Comparison of ENCODE assay signal across 20 cellular contexts in the genomic region with DNA sequence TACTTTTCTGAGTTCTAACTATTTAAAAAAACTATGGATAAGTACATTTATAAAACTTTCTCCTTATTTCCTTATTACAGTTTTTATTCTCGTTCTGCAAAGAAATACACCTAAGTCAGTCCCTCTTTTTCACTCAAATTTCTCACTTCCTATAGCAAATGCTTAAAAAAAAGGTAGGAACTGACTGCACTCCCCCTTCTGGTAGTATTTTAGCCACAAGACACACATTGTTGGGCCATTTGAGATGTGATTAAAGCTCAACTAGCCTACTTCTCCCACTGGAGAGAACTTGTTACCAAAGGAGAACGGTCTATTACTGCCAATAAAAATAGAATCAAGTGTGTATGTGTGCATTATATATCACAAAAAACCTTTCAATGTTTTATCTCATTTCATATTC.
A peak's percentile ranks its signal among the peaks of the same experiment; 100 is the strongest.
DNase-seq lines count a peak whose midpoint lies in the region; ATAC-seq, FAIRE-seq and TF ChIP-seq lines count a peak whose summit lies in the region.
"Had no signal": no experiment of that assay in that cellular context is flagged by ENCODE, and none has a peak within 500 bp of the region (broad histone marks: within the 10 kb centered on the region; RNA-seq: fewer than 3 reads in every experiment).

No MANE protein-coding gene starts in this region.

- H3K9me3 ChIP-seq in astrocyte (ENCODE audit: insufficient read depth, low read depth, low read length), result peaks cover 4% of the 10 kb centered on the region
- H3K9me3 ChIP-seq in gastroesophageal sphincter, result peaks cover 0 to 7% (median 0%) of the 10 kb centered on the region in 3 donors
- H3K9me3 ChIP-seq: upper lobe of right lung had no signal

- no peak overlapping the region for H3K9ac ChIP-seq in astrocyte (ENCODE audit: low read length)

- H2AFZ ChIP-seq in astrocyte (ENCODE audit: low read depth, low read length), result no peak overlapping the region

- peaks cover 25% of the 10 kb centered on the region for H3K4me1 Mint-ChIP-seq in astrocyte (ENCODE audit: low read depth, unreplicated experiment)
- no peaks in the 10 kb centered on the region for H3K4me1 Mint-ChIP-seq in neural crest cell
- no peaks in the 10 kb centered on the region for H3K4me1 Mint-ChIP-seq in stimulated activated naive B cell treated with anti-CD40 and anti-IgM and Interleukin-4, amounts not matched to agents 10 μg/mL and 1 μg/mL and 100 μg/mL, for 72 hours
- H3K4me1 Mint-ChIP-seq: T-cell had no signal

- H3K36me3 ChIP-seq in GM06990 (ENCODE audit: control insufficient read depth, insufficient read depth, low read length) (no peaks in the 10 kb centered on the region), astrocyte (ENCODE audit: insufficient read depth, low read length) (no peaks in the 10 kb centered on the region), gastroesophageal sphincter (no peaks in the 10 kb centered on the region)
- H3K36me3 ChIP-seq: upper lobe of right lung had no signal

- H3K27ac ChIP-seq in astrocyte (ENCODE audit: low read depth, low read length), result no peak overlapping the region
- H3K27ac ChIP-seq in gastroesophageal sphincter, result no peak overlapping the region
- H3K27ac ChIP-seq: HL-60, upper lobe of right lung had no signal

- H3K9me3 Mint-ChIP-seq in astrocyte (ENCODE audit: unreplicated experiment) (peaks cover 10% of the 10 kb centered on the region), neural crest cell (peaks cover 12% of the 10 kb centered on the region)
- peaks cover 4 to 10% of the 10 kb centered on the region in 2 donors for H3K9me3 Mint-ChIP-seq in stimulated activated naive B cell treated with anti-CD40 and anti-IgM and Interleukin-4, amounts not matched to agents 10 μg/mL and 1 μg/mL and 100 μg/mL, for 72 hours

- ATAC-seq in gastroesophageal sphincter (no peak), GM21390 (IDR thresholded peaks at IDR 0.05; ENCODE audit: unreplicated experiment) (no peak)
- ATAC-seq in stimulated activated naive B cell treated with anti-CD40 and anti-IgM and Interleukin-4, amounts not matched to agents 10 μg/mL and 1 μg/mL and 100 μg/mL, for 72 hours (replicated peaks), result no peak
- ATAC-seq: T-cell, upper lobe of right lung had no signal

- no peaks in the 10 kb centered on the region for H3K79me2 ChIP-seq in astrocyte (ENCODE audit: insufficient read depth, low read length)

- no peak overlapping the region for H3K4me2 ChIP-seq in astrocyte (ENCODE audit: low read length)

- TF ChIP-seq CTCF in GM06990 (IDR thresholded peaks at IDR 0.05; ENCODE audit: insufficient read depth, low read length, poor library complexity, severe bottlenecking), result peak; percentile 11
- TF ChIP-seq CTCF in NB4 (IDR thresholded peaks at IDR 0.05; ENCODE audit: low read depth, low read length), result no peak
- peak; percentile 6 for TF ChIP-seq CTCF in astrocyte (IDR thresholded peaks at IDR 0.05; ENCODE audit: insufficient read depth, low read depth, low read length)
- TF ChIP-seq CTCF in neural crest cell (conservative IDR thresholded peaks at IDR 0.05), result peak; percentile 37
- TF ChIP-seq CTCF in gastroesophageal sphincter (IDR thresholded peaks at IDR 0.05), result no peak

- H3K27ac Mint-ChIP-seq in astrocyte (ENCODE audit: unreplicated experiment), result no peak overlapping the region
- H3K27ac Mint-ChIP-seq in neural crest cell (ENCODE audit: unreplicated experiment), result no peak overlapping the region
- no peak overlapping the region for H3K27ac Mint-ChIP-seq in stimulated activated naive B cell treated with anti-CD40 and anti-IgM and Interleukin-4, amounts not matched to agents 10 μg/mL and 1 μg/mL and 100 μg/mL, for 72 hours
- H3K27ac Mint-ChIP-seq: T-cell had no signal

- DNase-seq in GM06990 (ENCODE audit: extremely low read depth, insufficient read length) (no peak), NB4 (ENCODE audit: low read depth) (peak; percentile 4), astrocyte (ENCODE audit: low read depth) (no peak), neural crest cell (ENCODE audit: low read depth, low spot score) (no peak)
- DNase-seq in stimulated activated naive B cell treated with anti-CD40 and anti-IgM and Interleukin-4, amounts not matched to agents 10 μg/mL and 1 μg/mL and 100 μg/mL, for 72 hours, result no peak
- DNase-seq: activated CD4-positive, alpha-beta T cell treated with anti-CD3 and anti-CD28 coated beads, Interleukin-2, amount 50 U/mL, for 1 hour; AML-193; dermis blood vessel endothelial cell; DND-41; NCI-H1048; NCI-H2081; retina; Right ventricle myocardium superior; T-cell; upper lobe of right lung had no signal

- 69 to 84% methylated on average over 2 of the region's 2 CpGs for WGBS in gastroesophageal sphincter (ENCODE audit: low coverage in 1 of 2), 2 donors

- H3K36me3 Mint-ChIP-seq in astrocyte (ENCODE audit: low read depth, unreplicated experiment) (no peaks in the 10 kb centered on the region), neural crest cell (ENCODE audit: low read depth) (peaks cover 5% of the 10 kb centered on the region)
- no peaks in the 10 kb centered on the region for H3K36me3 Mint-ChIP-seq in stimulated activated naive B cell treated with anti-CD40 and anti-IgM and Interleukin-4, amounts not matched to agents 10 μg/mL and 1 μg/mL and 100 μg/mL, for 72 hours
- H3K36me3 Mint-ChIP-seq: T-cell had no signal

- no peaks in the 10 kb centered on the region for H4K20me1 ChIP-seq in astrocyte (ENCODE audit: insufficient read depth, low read length)

- H3K4me1 ChIP-seq in astrocyte (ENCODE audit: insufficient read depth, low read length) (no peaks in the 10 kb centered on the region), gastroesophageal sphincter (no peaks in the 10 kb centered on the region)
- H3K4me1 ChIP-seq: upper lobe of right lung had no signal

- H3K4me3 Mint-ChIP-seq in astrocyte (ENCODE audit: unreplicated experiment), result no peak overlapping the region
- no peak overlapping the region for H3K4me3 Mint-ChIP-seq in neural crest cell
- no peak overlapping the region for H3K4me3 Mint-ChIP-seq in stimulated activated naive B cell treated with anti-CD40 and anti-IgM and Interleukin-4, amounts not matched to agents 10 μg/mL and 1 μg/mL and 100 μg/mL, for 72 hours
- H3K4me3 Mint-ChIP-seq: T-cell had no signal

- no peak for FAIRE-seq in astrocyte (lab: Jason Lieb, UNC)
- FAIRE-seq: frontal cortex, keratinocyte had no signal

- no peaks in the 10 kb centered on the region for H3K27me3 Mint-ChIP-seq in astrocyte (ENCODE audit: low read depth, unreplicated experiment)
- no peaks in the 10 kb centered on the region for H3K27me3 Mint-ChIP-seq in neural crest cell (ENCODE audit: low read depth)
- H3K27me3 Mint-ChIP-seq in stimulated activated naive B cell treated with anti-CD40 and anti-IgM and Interleukin-4, amounts not matched to agents 10 μg/mL and 1 μg/mL and 100 μg/mL, for 72 hours, result no peaks in the 10 kb centered on the region
- H3K27me3 Mint-ChIP-seq: T-cell had no signal

- no peak for TF ChIP-seq EP300 in gastroesophageal sphincter (IDR thresholded peaks at IDR 0.05)

- TF ChIP-seq POLR2A in NB4 (IDR thresholded peaks at IDR 0.05; ENCODE audit: extremely low read depth, insufficient read length) (no peak), gastroesophageal sphincter (IDR thresholded peaks at IDR 0.05) (no peak)

- H3K27me3 ChIP-seq in GM06990 (replicated peaks; ENCODE audit: control insufficient read depth, insufficient read depth, low read length) (no peaks in the 10 kb centered on the region), astrocyte (ENCODE audit: insufficient read depth, low read length) (no peaks in the 10 kb centered on the region), gastroesophageal sphincter (no peaks in the 10 kb centered on the region)
- H3K27me3 ChIP-seq: upper lobe of right lung had no signal

- H3K4me3 ChIP-seq in GM06990 (replicated peaks; ENCODE audit: low read depth, low read length) (no peak overlapping the region), NB4 (ENCODE audit: low read depth, low read length) (no peak overlapping the region), astrocyte (ENCODE audit: insufficient read depth, low read depth, low read length) (no peak overlapping the region), gastroesophageal sphincter (no peak overlapping the region)
- H3K4me3 ChIP-seq: upper lobe of right lung had no signal

Comparison
In these comparisons a context has a peak if more than half of its experiments do, and no peak if none do; other contexts are left out.
1. CTCF ChIP-seq: peak in GM06990 (single experiment), astrocyte (single experiment) and neural crest cell (single experiment); none in NB4 (single experiment) and gastroesophageal sphincter (0 of 4).